ENCODE assay signal across 1 cellular context in the genomic region with DNA sequence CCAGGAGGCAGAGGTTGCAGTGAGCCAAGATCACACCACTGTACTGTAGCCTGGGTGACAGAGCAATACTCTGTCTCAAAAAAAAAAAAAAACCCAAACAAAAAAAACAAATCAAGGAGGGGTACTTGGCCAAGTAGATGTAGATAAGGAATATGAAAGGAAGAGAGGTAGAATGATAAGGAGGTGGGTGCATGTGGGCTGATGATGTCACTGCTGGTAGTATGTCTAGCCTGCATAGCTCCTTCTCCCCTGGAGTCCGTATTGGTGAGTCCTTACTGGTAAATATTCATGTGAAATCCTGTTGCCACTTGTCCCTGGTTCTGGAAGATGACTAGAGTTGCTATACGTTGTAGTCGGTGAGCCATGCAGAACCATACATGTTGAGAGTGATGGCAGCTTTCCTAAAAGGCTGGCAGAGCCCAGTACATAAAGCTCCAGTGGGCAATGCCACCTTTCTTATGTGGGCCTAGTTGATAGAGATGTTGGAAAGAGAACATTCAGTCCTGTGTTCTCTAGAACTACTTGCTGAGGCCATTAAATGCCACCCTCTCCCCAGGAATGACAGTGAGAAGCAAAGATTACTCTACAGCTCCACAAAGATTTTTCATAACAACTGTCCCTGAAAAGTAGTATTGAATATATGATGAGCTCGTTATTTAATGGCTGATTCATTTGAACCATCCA.
TF ChIP-seq lines count a peak whose summit lies in the region.

No MANE protein-coding gene starts in this region.

TF ChIP-seq in HepG2, 621 proteins besides CTCF, POLR2A, EP300 and RAD21:
- TF ChIP-seq NFE2L1 (CRISPR knock-in tag; IDR thresholded peaks at IDR 0.05; ENCODE audit: borderline replicate concordance) (no peak), CREB1 (IDR thresholded peaks at IDR 0.05) (0 out of 2 replicates have a peak, but pooled peaks have one; percentile 3), CREB1 (CRISPR knock-in tag; IDR thresholded peaks at IDR 0.05) (no peak), ATF7 (IDR thresholded peaks at IDR 0.05) (peak; percentile 18; the same call in 1 of the 2 replicates), ATF7 (CRISPR knock-in tag; IDR thresholded peaks at IDR 0.05) (no peak)
